15 cellular contexts compared by ENCODE assay signal in genomic region chr7:107644704-107645083, GRCh38. TPM values are rescaled to one million over a fixed set of nuclear protein-coding genes. Genes with fewer than 3 reads are reported as not detected.
"Had no signal": no experiment of that assay in that cellular context is flagged by ENCODE, and none has a peak within 500 bp of the region (broad histone marks: within the 10 kb centered on the region; RNA-seq: fewer than 3 reads in every experiment).

No MANE protein-coding gene starts in this region.

- H3K27ac ChIP-seq: foreskin keratinocyte, parathyroid adenoma had no signal

- H3K9me3 ChIP-seq: sigmoid colon had no signal

- H3K9me3 Mint-ChIP-seq: activated T-helper 17 cell treated with anti-CD3 and anti-CD28 coated beads, Interleukin-2, amount 50 U/mL, for 72 hours had no signal

- H3K4me3 Mint-ChIP-seq: activated CD8-positive, alpha-beta T cell treated with anti-CD3 and anti-CD28 coated beads for 36 hours; activated naive CD8-positive, alpha-beta T cell treated with anti-CD3 and anti-CD28 coated beads for 36 hours; stimulated activated memory B cell treated with anti-CD40 and anti-IgM and Interleukin-4, amounts not matched to agents 10 μg/mL and 1 μg/mL and 100 μg/mL, for 72 hours; WTC11 had no signal

- H3K36me3 ChIP-seq: sigmoid colon had no signal

- H3K4me1 ChIP-seq: foreskin keratinocyte, parathyroid adenoma had no signal

- H3K4me3 ChIP-seq: sigmoid colon had no signal

- H3K27me3 ChIP-seq: sigmoid colon had no signal

- H3K36me3 Mint-ChIP-seq: activated naive CD8-positive, alpha-beta T cell treated with anti-CD3 and anti-CD28 coated beads for 36 hours; WTC11 had no signal

- H3K27ac Mint-ChIP-seq: activated CD8-positive, alpha-beta T cell treated with anti-CD3 and anti-CD28 coated beads for 36 hours; memory B cell; WTC11 had no signal

- H3K4me1 Mint-ChIP-seq: WTC11 had no signal

- H3K79me2 ChIP-seq: parathyroid adenoma had no signal

- DNase-seq: activated CD4-positive, alpha-beta T cell treated with anti-CD3 and anti-CD28 coated beads for 48 hours; activated CD8-positive, alpha-beta T cell treated with anti-CD3 and anti-CD28 coated beads for 36 hours; activated naive CD4-positive, alpha-beta T cell; activated naive CD8-positive, alpha-beta T cell treated with anti-CD3 and anti-CD28 coated beads for 36 hours; activated T-cell treated with anti-CD3 and anti-CD28 coated beads, Interleukin-2, amount 50 U/mL, for 1 hour; caudate nucleus; foreskin keratinocyte; naive thymus-derived CD4-positive, alpha-beta T cell; sigmoid colon; stimulated activated CD4-positive, alpha-beta T cell treated with anti-CD3 and anti-CD28 coated beads, Interleukin-4, amount 100 ng/mL, for 4 hours had no signal

- H3K27me3 Mint-ChIP-seq: activated T-helper 17 cell treated with anti-CD3 and anti-CD28 coated beads, Interleukin-2, amount 50 U/mL, for 72 hours; memory B cell; stimulated activated memory B cell treated with anti-CD40 and anti-IgM and Interleukin-4, amounts not matched to agents 10 μg/mL and 1 μg/mL and 100 μg/mL, for 72 hours had no signal

- H2AFZ ChIP-seq: parathyroid adenoma had no signal

- ATAC-seq: activated CD8-positive, alpha-beta T cell treated with anti-CD3 and anti-CD28 coated beads for 36 hours; activated T-helper 17 cell treated with anti-CD3 and anti-CD28 coated beads, Interleukin-2, amount 50 U/mL, for 72 hours; foreskin keratinocyte; naive thymus-derived CD4-positive, alpha-beta T cell; stimulated activated memory B cell treated with anti-CD40 and anti-IgM and Interleukin-4, amounts not matched to agents 10 μg/mL and 1 μg/mL and 100 μg/mL, for 72 hours; WTC11 had no signal

RNA-seq across cellular contexts. Expression of gene SLC26A4, which starts 15.9 kb away (rescaled TPM):
- polyA plus RNA-seq: naive thymus-derived CD4-positive, alpha-beta T cell had no signal
